13 cellular contexts compared by ENCODE assay signal in the genomic region with DNA sequence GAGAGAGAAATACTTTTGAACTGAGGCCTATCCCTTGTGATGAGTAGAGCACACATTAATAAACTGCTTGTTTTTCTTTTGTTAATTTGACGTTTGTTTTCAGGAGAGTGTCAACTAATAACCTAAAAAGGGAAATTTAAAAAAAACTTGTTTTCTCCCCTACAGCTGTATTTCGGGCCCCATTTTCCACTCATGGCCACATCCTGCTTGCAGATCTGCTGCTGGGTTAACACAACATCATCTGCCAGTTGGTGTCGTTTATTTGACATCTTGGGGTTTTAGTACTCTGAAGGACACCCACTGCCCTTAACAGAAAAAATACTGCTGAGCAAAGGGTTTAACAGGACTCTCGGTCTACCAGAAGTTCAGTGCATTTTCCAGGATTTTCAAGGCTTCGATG. TPM values are rescaled to one million over a fixed set of nuclear protein-coding genes. Genes with fewer than 3 reads are reported as not detected.
DNase-seq lines count a peak whose midpoint lies in the region; ATAC-seq and TF ChIP-seq lines count a peak whose summit lies in the region.
"Had no signal": no experiment of that assay in that cellular context is flagged by ENCODE, and none has a peak within 500 bp of the region (broad histone marks: within the 10 kb centered on the region; RNA-seq: fewer than 3 reads in every experiment).

No MANE protein-coding gene starts in this region.

- H3K27ac Mint-ChIP-seq in stimulated activated effector memory CD8-positive, alpha-beta T cell treated with anti-CD3 and anti-CD28 coated beads, Interleukin-12 subunit alpha, Interleukin-12 subunit beta, amount 100 ng/mL, for 72 hours, result peak overlapping the region; percentile 82

- H3K4me1 Mint-ChIP-seq in stimulated activated effector memory CD8-positive, alpha-beta T cell treated with anti-CD3 and anti-CD28 coated beads, Interleukin-12 subunit alpha, Interleukin-12 subunit beta, amount 100 ng/mL, for 72 hours, result peaks cover 52% of the 10 kb centered on the region

- DNase-seq in activated CD4-positive, CD25-positive, alpha-beta regulatory T cell treated with anti-CD3 and anti-CD28 coated beads, Interleukin-2, amount 50 U/mL, for 16 hours (ENCODE audit: low read depth, low spot score), result peak; percentile 17
- no peak for DNase-seq in activated CD4-positive, CD25-positive, alpha-beta regulatory T cell treated with anti-CD3 and anti-CD28 coated beads, Interleukin-2, amount 50 U/mL, for 72 hours
- DNase-seq in activated CD8-positive, alpha-beta memory T cell treated with anti-CD3 and anti-CD28 coated beads, Interleukin-2, amount 50 U/mL, for 1 hour (ENCODE audit: extremely low read depth), result peak; percentile 1
- DNase-seq in lower lobe of right lung (no peak), NCI-H1092 (lab: John Stamatoyannopoulos, UW) (no peak), NCI-H2196 treated with DMSO at 0.1 percent for 48 hours (lab: John Stamatoyannopoulos, UW; ENCODE audit: unreplicated experiment) (no peak), occipital lobe (lab: John Stamatoyannopoulos, UW) (no peak)
- peak; percentile 24 to 61 for DNase-seq in stimulated activated effector memory CD8-positive, alpha-beta T cell treated with anti-CD3 and anti-CD28 coated beads, Interleukin-12 subunit alpha, Interleukin-12 subunit beta, amount 100 ng/mL, for 72 hours (ENCODE audit: low spot score in 2 of 2)
- DNase-seq: 8988T, GOT3, nucleus accumbens had no signal

- ATAC-seq in lower lobe of right lung, result peak; percentile 30 to 68
- ATAC-seq in stimulated activated effector memory CD8-positive, alpha-beta T cell treated with anti-CD3 and anti-CD28 coated beads, Interleukin-12 subunit alpha, Interleukin-12 subunit beta, amount 100 ng/mL, for 72 hours, result peak; percentile 85

- intact Hi-C loops in lower lobe of right lung (cut with DNase I), result no loop called here

- peak overlapping the region; percentile 70 for H3K4me3 Mint-ChIP-seq in stimulated activated effector memory CD8-positive, alpha-beta T cell treated with anti-CD3 and anti-CD28 coated beads, Interleukin-12 subunit alpha, Interleukin-12 subunit beta, amount 100 ng/mL, for 72 hours

- no peaks in the 10 kb centered on the region for H3K4me1 ChIP-seq in lower lobe of right lung
- H3K4me1 ChIP-seq: breast epithelium had no signal

- H3K9me3 ChIP-seq in lower lobe of right lung, result no peaks in the 10 kb centered on the region

- no peak overlapping the region for H3K27ac ChIP-seq in lower lobe of right lung
- H3K27ac ChIP-seq: breast epithelium had no signal

- H3K27me3 ChIP-seq in lower lobe of right lung (ENCODE audit: low read depth), result no peaks in the 10 kb centered on the region
- H3K27me3 ChIP-seq: breast epithelium had no signal

- TF ChIP-seq CTCF in lower lobe of right lung (IDR thresholded peaks at IDR 0.05), result no peak

- H3K9me3 Mint-ChIP-seq in stimulated activated effector memory CD8-positive, alpha-beta T cell treated with anti-CD3 and anti-CD28 coated beads, Interleukin-12 subunit alpha, Interleukin-12 subunit beta, amount 100 ng/mL, for 72 hours, result peaks cover 9% of the 10 kb centered on the region

- H3K36me3 ChIP-seq in lower lobe of right lung, result no peaks in the 10 kb centered on the region
- H3K36me3 ChIP-seq: breast epithelium had no signal

- H3K4me3 ChIP-seq in lower lobe of right lung, result no peak overlapping the region
- H3K4me3 ChIP-seq: breast epithelium had no signal

- peaks cover 9% of the 10 kb centered on the region for H3K36me3 Mint-ChIP-seq in stimulated activated effector memory CD8-positive, alpha-beta T cell treated with anti-CD3 and anti-CD28 coated beads, Interleukin-12 subunit alpha, Interleukin-12 subunit beta, amount 100 ng/mL, for 72 hours

RNA-seq across cellular contexts. Expression of a gene that starts 0.8 kb away (rescaled TPM):
- total RNA-seq in lower lobe of right lung (3.9 TPM), occipital lobe (not detected)
- total RNA-seq: M059J had no signal

Comparison
In these comparisons a context has a peak if more than half of its experiments do, and no peak if none do; other contexts are left out.
1. DNase-seq: peak in activated CD4-positive, CD25-positive, alpha-beta regulatory T cell treated with anti-CD3 and anti-CD28 coated beads, Interleukin-2, amount 50 U/mL, for 16 hours (single experiment), activated CD8-positive, alpha-beta memory T cell treated with anti-CD3 and anti-CD28 coated beads, Interleukin-2, amount 50 U/mL, for 1 hour (single experiment) and stimulated activated effector memory CD8-positive, alpha-beta T cell treated with anti-CD3 and anti-CD28 coated beads, Interleukin-12 subunit alpha, Interleukin-12 subunit beta, amount 100 ng/mL, for 72 hours (2 of 2); none in activated CD4-positive, CD25-positive, alpha-beta regulatory T cell treated with anti-CD3 and anti-CD28 coated beads, Interleukin-2, amount 50 U/mL, for 72 hours (single experiment), lower lobe of right lung (single experiment), NCI-H1092 (single experiment), NCI-H2196 treated with DMSO at 0.1 percent for 48 hours (single experiment) and occipital lobe (single experiment).